10 cellular contexts compared by ENCODE assay signal in the genomic region with DNA sequence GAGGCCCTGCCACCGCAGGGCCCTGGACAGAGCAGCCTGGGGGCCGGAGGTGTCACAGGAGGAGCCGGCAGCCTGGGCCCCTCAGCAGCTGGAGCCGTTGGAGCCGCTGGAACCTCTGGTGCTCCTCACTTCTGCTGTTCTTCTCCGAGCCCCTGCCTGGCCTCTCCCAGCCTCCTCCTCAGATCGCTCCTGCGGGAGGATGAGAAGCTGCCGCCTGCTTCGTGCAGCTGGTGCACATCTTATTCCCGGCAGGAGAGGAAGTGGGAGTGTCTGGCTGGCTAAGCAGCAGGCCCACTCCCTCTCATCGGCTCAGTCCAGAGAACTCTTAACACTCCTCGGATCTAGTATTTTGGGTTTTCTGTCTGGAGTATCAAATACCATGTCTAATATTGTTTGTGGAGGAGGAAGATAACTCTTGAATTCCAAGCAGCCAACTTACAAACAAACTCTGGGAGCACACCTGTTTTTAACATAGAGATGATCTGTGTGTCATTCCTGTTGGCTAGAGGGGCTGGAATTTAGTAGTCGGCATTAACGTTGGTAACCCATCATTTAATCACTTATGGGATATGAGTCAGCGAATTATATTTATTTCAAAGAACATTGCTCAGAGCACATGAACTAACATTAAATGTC. TPM values are rescaled to one million over a fixed set of nuclear protein-coding genes. Genes with fewer than 3 reads are reported as not detected.
DNase-seq lines count a peak whose midpoint lies in the region; ATAC-seq, FAIRE-seq and TF ChIP-seq lines count a peak whose summit lies in the region.
"Had no signal": no experiment of that assay in that cellular context is flagged by ENCODE, and none has a peak within 500 bp of the region (broad histone marks: within the 10 kb centered on the region; RNA-seq: fewer than 3 reads in every experiment).

No MANE protein-coding gene starts in this region.

- no peak overlapping the region for H2AK5ac ChIP-seq in mesenchymal stem cell (ENCODE audit: low read length, severe bottlenecking)

- no peak overlapping the region for H3K9ac ChIP-seq in mesenchymal stem cell (ENCODE audit: low read length)

- intact Hi-C loops in uterus (cut with DNase I; ENCODE audit: low total_unique reads): no loop called here

- H2BK120ac ChIP-seq in mesenchymal stem cell (ENCODE audit: low read depth, low read length): peak overlapping the region; percentile 78

- H3K4me3 ChIP-seq in bronchial epithelial cell (ENCODE audit: low read depth, low read length) (no peak overlapping the region), mesenchymal stem cell (ENCODE audit: insufficient read depth in 1 of 2, low read depth in 1 of 2, low read length in 2 of 2) (no peak overlapping the region), uterus (no peak overlapping the region)

- H3K4ac ChIP-seq in mesenchymal stem cell (ENCODE audit: low read depth in 1 of 2, low read length in 2 of 2): peak overlapping the region; percentile 29 to 67

- peak overlapping the region in 1 of 2 experiments; percentile 80 for H2BK12ac ChIP-seq in mesenchymal stem cell (ENCODE audit: low read length in 2 of 2)

- H3K79me1 ChIP-seq in mesenchymal stem cell (replicated peaks; ENCODE audit: low read length, poor library complexity, severe bottlenecking): peaks cover 26% of the 10 kb centered on the region

- H4K91ac ChIP-seq in mesenchymal stem cell (ENCODE audit: low read length): peak overlapping the region; percentile 83

- H4K8ac ChIP-seq in mesenchymal stem cell (ENCODE audit: low read length): peak overlapping the region; percentile 79

- no peak for TF ChIP-seq POLR2A in uterus (IDR thresholded peaks at IDR 0.05)

- H3K9me3 ChIP-seq in mesenchymal stem cell (ENCODE audit: control insufficient read depth, low read length): no peaks in the 10 kb centered on the region
- H3K9me3 ChIP-seq in uterus: no peaks in the 10 kb centered on the region

- no peak for ATAC-seq in GM18873 (IDR thresholded peaks at IDR 0.05; ENCODE audit: low FRiP score, unreplicated experiment)
- ATAC-seq: Panc1 had no signal

- no peak overlapping the region for H3K23ac ChIP-seq in mesenchymal stem cell (ENCODE audit: low read length in 2 of 2)

- no peak overlapping the region for H2AFZ ChIP-seq in mesenchymal stem cell (ENCODE audit: low read depth, low read length)

- no peak overlapping the region for H3K14ac ChIP-seq in mesenchymal stem cell (ENCODE audit: low read length in 2 of 2)

- H3K4me2 ChIP-seq in mesenchymal stem cell (ENCODE audit: low read length, poor library complexity, severe bottlenecking): no peak overlapping the region

- H3K27me3 ChIP-seq in bronchial epithelial cell (ENCODE audit: control insufficient read depth, insufficient read depth, low read length) (no peaks in the 10 kb centered on the region), mesenchymal stem cell (ENCODE audit: control insufficient read depth in 1 of 2, insufficient read depth in 1 of 2, low read length in 2 of 2) (no peaks in the 10 kb centered on the region), uterus (no peaks in the 10 kb centered on the region)

- no peak for TF ChIP-seq CTCF in bronchial epithelial cell (IDR thresholded peaks at IDR 0.05; ENCODE audit: insufficient read depth, low read length, severe bottlenecking)
- no peak for TF ChIP-seq CTCF in uterus (IDR thresholded peaks at IDR 0.05)

- no peak for FAIRE-seq in bronchial epithelial cell (lab: Jason Lieb, UNC)

- DNase-seq in NCI-H2227 (lab: John Stamatoyannopoulos, UW; ENCODE audit: unreplicated experiment) (peak; percentile 25), NCI-H2227 treated with DMSO at 0.1 percent for 48 hours (lab: John Stamatoyannopoulos, UW) (no peak), bronchial epithelial cell (ENCODE audit: low read depth) (peak; percentile 50), mesenchymal stem cell (peak; percentile 62), uterus (peak; percentile 56 to 61), SIG-M5 (lab: John Stamatoyannopoulos, UW) (no peak), SHP77 treated with DMSO at 0.1 percent for 48 hours (lab: John Stamatoyannopoulos, UW) (no peak)
- DNase-seq: ACHN had no signal

- H3K27ac ChIP-seq in mesenchymal stem cell (ENCODE audit: low read length, poor library complexity, severe bottlenecking): peak overlapping the region; percentile 21
- H3K27ac ChIP-seq in uterus: peak overlapping the region; percentile 32 to 48

- peaks cover 27% of the 10 kb centered on the region for H3K4me1 ChIP-seq in mesenchymal stem cell (ENCODE audit: control insufficient read depth, insufficient read depth, low read depth, low read length)
- peaks cover 0 to 19% of the 10 kb centered on the region in 2 donors for H3K4me1 ChIP-seq in uterus

- WGBS in mesenchymal stem cell: 35% methylated on average over 8 of the region's 16 CpGs

- peak overlapping the region; percentile 76 for H3K18ac ChIP-seq in mesenchymal stem cell (ENCODE audit: low read depth in 1 of 2, low read length in 2 of 2)

- H3K36me3 ChIP-seq in bronchial epithelial cell (ENCODE audit: control insufficient read depth, insufficient read depth, low read length) (no peaks in the 10 kb centered on the region), mesenchymal stem cell (ENCODE audit: control insufficient read depth in 1 of 2, insufficient read depth in 2 of 2, low read depth in 1 of 2, low read length in 2 of 2) (peaks cover 13 to 29% of the 10 kb centered on the region in 2 experiments), uterus (no peaks in the 10 kb centered on the region)

- no peak overlapping the region for H2BK5ac ChIP-seq in mesenchymal stem cell (ENCODE audit: low read depth, low read length, poor library complexity, severe bottlenecking)

- peak overlapping the region; percentile 96 for H2BK15ac ChIP-seq in mesenchymal stem cell (ENCODE audit: low read depth, poor library complexity, severe bottlenecking)

RNA-seq across cellular contexts. Expression of a gene that starts 37.1 kb away (rescaled TPM):
- not detected in 2 replicates for total RNA-seq in bronchial epithelial cell
- not detected for polyA plus RNA-seq in mesenchymal stem cell (2013, experiment 1 of 2)
- not detected for polyA plus RNA-seq in mesenchymal stem cell (2013, experiment 2 of 2)
- total RNA-seq in uterus: not detected

Comparison
In these comparisons a context has a peak if more than half of its experiments do, and no peak if none do; other contexts are left out.
1. DNase-seq: peak in NCI-H2227 (single experiment), bronchial epithelial cell (single experiment), mesenchymal stem cell (single experiment) and uterus (2 of 2); none in NCI-H2227 treated with DMSO at 0.1 percent for 48 hours (single experiment), SIG-M5 (single experiment) and SHP77 treated with DMSO at 0.1 percent for 48 hours (single experiment).